Comparison of ENCODE assay signal across 9 cellular contexts in the genomic region with DNA sequence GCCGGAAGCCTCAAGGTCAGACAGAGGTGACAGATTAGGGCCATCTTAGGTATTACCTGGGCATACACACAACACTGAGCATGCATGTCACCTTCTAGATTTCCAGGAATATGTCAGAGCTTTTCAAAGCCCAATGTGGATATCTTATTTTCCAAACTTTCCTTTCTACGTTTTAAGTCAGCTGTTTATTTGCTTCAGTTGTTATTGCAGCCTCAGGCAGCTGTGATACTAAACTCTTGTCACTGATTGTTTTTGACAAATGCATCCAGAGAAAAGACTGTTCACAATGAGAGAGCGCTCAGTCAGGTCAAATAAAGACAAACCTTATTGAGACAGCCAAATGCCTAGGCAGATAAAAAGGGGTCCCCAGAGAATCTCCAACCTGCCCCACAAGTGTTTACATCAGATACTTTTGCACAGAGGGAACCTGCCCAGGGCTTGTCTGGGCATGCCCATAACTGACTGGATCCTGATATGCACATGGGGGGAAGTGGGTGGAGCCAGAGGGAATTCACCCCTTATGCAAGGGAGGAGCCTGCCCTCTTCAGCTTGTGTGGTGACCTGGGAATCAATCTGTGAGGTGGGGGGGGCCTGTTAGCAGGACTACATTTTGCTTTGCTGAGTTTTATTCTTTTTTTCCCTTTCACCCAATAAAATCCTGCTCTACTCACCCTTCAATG. TPM values are rescaled to one million over a fixed set of nuclear protein-coding genes. Genes with fewer than 3 reads are reported as not detected.
A peak's percentile ranks its signal among the peaks of the same experiment; 100 is the strongest.
DNase-seq lines count a peak whose midpoint lies in the region; ATAC-seq and TF ChIP-seq lines count a peak whose summit lies in the region.
"Had no signal": no experiment of that assay in that cellular context is flagged by ENCODE, and none has a peak within 500 bp of the region (broad histone marks: within the 10 kb centered on the region; RNA-seq: fewer than 3 reads in every experiment).

No MANE protein-coding gene starts in this region.

- H3K4me1 Mint-ChIP-seq in activated T-cell treated with anti-CD3 and anti-CD28 coated beads, Interleukin-2, amount 50 U/mL, for 24 hours (ENCODE audit: low read depth): peaks cover 4% of the 10 kb centered on the region
- no peaks in the 10 kb centered on the region for H3K4me1 Mint-ChIP-seq in osteocyte (ENCODE audit: unreplicated experiment)
- H3K4me1 Mint-ChIP-seq: CD14-positive monocyte had no signal

- DNase-seq in activated T-cell treated with anti-CD3 and anti-CD28 coated beads, Interleukin-2, amount 50 U/mL, for 24 hours: no peak
- no peak for DNase-seq in activated T-cell treated with anti-CD3 and anti-CD28 coated beads, Interleukin-2, amount 50 U/mL, for 48 hours
- DNase-seq in UCSD-AML1 (lab: John Stamatoyannopoulos, UW; ENCODE audit: unreplicated experiment): peak; percentile 42
- no peak for DNase-seq in osteocyte (ENCODE audit: extremely low spot score, unreplicated experiment)
- DNase-seq in HuH-7 (ENCODE audit: low spot score): no peak
- no peak for DNase-seq in SW 1271 (lab: John Stamatoyannopoulos, UW)

- H3K27me3 Mint-ChIP-seq in activated T-cell treated with anti-CD3 and anti-CD28 coated beads, Interleukin-2, amount 50 U/mL, for 24 hours: no peaks in the 10 kb centered on the region
- no peaks in the 10 kb centered on the region for H3K27me3 Mint-ChIP-seq in osteocyte (ENCODE audit: unreplicated experiment)

- no peak overlapping the region for H3K4me3 Mint-ChIP-seq in activated T-cell treated with anti-CD3 and anti-CD28 coated beads, Interleukin-2, amount 50 U/mL, for 24 hours
- H3K4me3 Mint-ChIP-seq in osteocyte (ENCODE audit: unreplicated experiment): no peak overlapping the region
- H3K4me3 Mint-ChIP-seq: CD14-positive monocyte had no signal

- ATAC-seq in HG03439 (IDR thresholded peaks at IDR 0.05; ENCODE audit: unreplicated experiment) (peak; percentile 67), GM21528 (IDR thresholded peaks at IDR 0.05; ENCODE audit: low FRiP score, unreplicated experiment) (no peak)

- peaks cover 88% of the 10 kb centered on the region for H3K36me3 Mint-ChIP-seq in activated T-cell treated with anti-CD3 and anti-CD28 coated beads, Interleukin-2, amount 50 U/mL, for 24 hours (ENCODE audit: low read depth)
- H3K36me3 Mint-ChIP-seq in osteocyte (ENCODE audit: unreplicated experiment): peaks cover 48% of the 10 kb centered on the region

- H3K9me3 Mint-ChIP-seq in activated T-cell treated with anti-CD3 and anti-CD28 coated beads, Interleukin-2, amount 50 U/mL, for 24 hours: peaks cover 15% of the 10 kb centered on the region
- peaks cover 18% of the 10 kb centered on the region for H3K9me3 Mint-ChIP-seq in osteocyte (ENCODE audit: unreplicated experiment)

- TF ChIP-seq CTCF in osteocyte (IDR thresholded peaks at IDR 0.05): no peak

- H3K27ac Mint-ChIP-seq in activated T-cell treated with anti-CD3 and anti-CD28 coated beads, Interleukin-2, amount 50 U/mL, for 24 hours: peak overlapping the region; percentile 72
- peak overlapping the region; percentile 18 for H3K27ac Mint-ChIP-seq in osteocyte (ENCODE audit: unreplicated experiment)

RNA-seq across cellular contexts. Expression of a gene that starts 28.5 kb away (rescaled TPM):
- 38.6 and 44.2 TPM in 2 replicates for total RNA-seq in osteocyte

RNA-seq across cellular contexts. Expression of a gene that starts 28.9 kb away (rescaled TPM):
- total RNA-seq in osteocyte: 9.0 and 9.3 TPM in 2 replicates
